8 cellular contexts compared by ENCODE assay signal in the genomic region with DNA sequence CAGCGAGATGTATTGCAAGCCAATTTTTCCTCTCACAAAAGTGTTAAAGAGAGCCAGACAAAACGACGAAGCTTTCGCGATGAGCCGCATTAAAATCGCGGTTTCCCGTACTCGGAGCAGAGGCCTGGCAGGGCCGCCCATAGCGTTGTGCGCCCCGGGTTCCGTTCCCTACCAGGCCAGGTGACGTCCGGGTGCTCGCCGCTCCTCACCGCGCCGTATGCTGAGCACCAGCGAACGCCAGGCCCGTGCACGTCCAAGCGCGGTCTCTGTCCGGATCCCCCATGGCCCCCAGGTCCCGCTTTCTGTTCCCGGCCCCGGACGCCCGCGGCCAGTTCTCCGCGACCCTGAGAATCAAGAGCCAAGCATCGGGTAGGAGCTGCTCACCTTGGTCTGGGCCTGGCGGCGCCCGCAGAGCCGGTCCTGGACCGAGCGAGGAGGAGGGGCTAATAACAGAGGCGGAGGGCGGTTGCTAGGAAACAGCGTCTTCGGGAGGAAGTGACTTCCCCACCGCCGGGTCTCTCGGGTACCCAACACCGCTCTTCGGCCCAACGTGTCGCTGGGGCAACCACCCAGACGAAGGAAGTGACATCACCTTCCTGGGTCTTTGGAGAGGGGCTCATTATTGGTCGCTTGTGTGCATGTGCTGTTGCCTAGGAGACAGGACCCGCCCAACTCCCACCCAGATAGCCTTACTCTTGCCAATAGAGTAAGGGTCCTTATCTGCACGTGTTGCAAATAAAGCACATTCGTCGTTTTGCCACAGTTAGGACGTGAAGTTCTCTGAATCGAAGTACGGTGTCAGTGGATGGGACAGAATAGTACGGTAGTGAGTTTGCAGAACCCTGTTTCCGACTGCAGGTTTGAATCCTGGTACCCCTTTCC. TPM values are rescaled to one million over a fixed set of nuclear protein-coding genes. Genes with fewer than 3 reads are reported as not detected.
DNase-seq lines count a peak whose midpoint lies in the region; ATAC-seq and TF ChIP-seq lines count a peak whose summit lies in the region.

A gene (minus strand): TSS at position 579 of the 882 bp plus-strand sequence. CDS start 1,115 bp downstream, outside the sequence.

- peak in 4 of 56 donors; percentile 5 to 12 (median 8) for TF ChIP-seq CTCF in dorsolateral prefrontal cortex (IDR thresholded peaks at IDR 0.05 in 54 of 56, conservative IDR thresholded peaks at IDR 0.05 in 2 of 56; ENCODE audit: low read depth in 1 of 56, partially characterized antibody in 56 of 56)
- TF ChIP-seq CTCF in lower leg skin (IDR thresholded peaks at IDR 0.05) = no peak

- TF ChIP-seq POLR2A in lower leg skin (IDR thresholded peaks at IDR 0.05) = no peak

- H3K4me3 ChIP-seq in dorsolateral prefrontal cortex = peak within 1 kb of the TSS; percentile 55 to 95 (median 83)
- H3K4me3 ChIP-seq in lower leg skin (ENCODE audit: low read depth, poor library complexity, severe bottlenecking) = peak within 1 kb of the TSS; percentile 25

- intact Hi-C loops in dorsolateral prefrontal cortex (cut with DNase I) (no loop called here), lower leg skin (cut with DNase I; ENCODE audit: low total_unique reads) (no loop called here)

- peak within 1 kb of the TSS in 25 of 59 donors; percentile 1 to 78 (median 56) for H3K27ac ChIP-seq in dorsolateral prefrontal cortex

- ATAC-seq in HG03045 (IDR thresholded peaks at IDR 0.05; ENCODE audit: unreplicated experiment) = peak; percentile 99

- 7 to 10% methylated on average over 45 to 59 of the region's 66 CpGs for WGBS in lower leg skin, 2 donors

- DNase-seq in NK-92 (lab: John Stamatoyannopoulos, UW; ENCODE audit: unreplicated experiment) (peak; percentile 38), NCI-H2196 (lab: John Stamatoyannopoulos, UW; ENCODE audit: unreplicated experiment) (peak; percentile 89), dorsolateral prefrontal cortex (peak; percentile 68 to 97 (median 92)), lower leg skin (ENCODE audit: low spot score in 2 of 2) (peak; percentile 49 to 87)
- no peak for DNase-seq in NK-92 treated with Interleukin-12 subunit alpha and Interleukin-12 subunit beta, amount 100 ng/mL, for 24 hours (lab: John Stamatoyannopoulos, UW)
- DNase-seq in activated CD4-positive, alpha-beta T cell treated with anti-CD3 and anti-CD28 coated beads, Interleukin-2, amount 50 U/mL, for 48 hours = peak; percentile 82 to 89
- peak; percentile 69 to 85 for DNase-seq in stimulated activated CD4-positive, alpha-beta T cell treated with anti-CD3 and anti-CD28 coated beads, Interleukin-4, amount 100 ng/mL, for 48 hours (ENCODE audit: low read depth in 2 of 2)

- no peaks in the 10 kb centered on the region for H3K27me3 ChIP-seq in dorsolateral prefrontal cortex

RNA-seq across cellular contexts. Expression of the gene that starts here (rescaled TPM):
- total RNA-seq in dorsolateral prefrontal cortex (10 to 100 TPM; 23.3 to 87.3 (median 59.7) TPM), lower leg skin (1 to 10 TPM in 2 of 4 donors, under 1 TPM in 2; 0.15 to 1.8 (median 1.3) TPM)

Comparison
In these comparisons a context has a peak if more than half of its experiments do, and no peak if none do; other contexts are left out.
1. RNA of the gene that starts here (total RNA-seq): 23.3 to 87.3 TPM in dorsolateral prefrontal cortex; 0.15 to 1.8 TPM in lower leg skin; every median in the first group is over 4 times any median in the second.